In genomic region chr15:27660676-27661075, GRCh38 we compare ENCODE assay signal across 29 cellular contexts.
"Had no signal": no experiment of that assay in that cellular context is flagged by ENCODE, and none has a peak within 500 bp of the region (broad histone marks: within the 10 kb centered on the region; RNA-seq: fewer than 3 reads in every experiment).

No MANE protein-coding gene starts in this region.

- H3K9ac ChIP-seq: neural progenitor cell, parathyroid adenoma had no signal

- ATAC-seq: left cardiac atrium; left lung; mucosa of descending colon; natural killer cell treated with Interleukin-12 subunit alpha and Interleukin-12 subunit beta and Interleukin-15 and Interleukin-18, amount 100 ng/mL, for 72 hours; sciatic nerve; stimulated activated effector memory CD8-positive, alpha-beta T cell treated with anti-CD3 and anti-CD28 coated beads, Interleukin-12 subunit alpha, Interleukin-12 subunit beta, amount 100 ng/mL, for 72 hours; stimulated activated naive CD8-positive, alpha-beta T cell treated with anti-CD3 and anti-CD28 coated beads, Interleukin-15, Interleukin-2, amounts not matched to agents 100 U/mL and 50 U/mL, for 24 hours had no signal

- H3K36me3 Mint-ChIP-seq: mesothelial cell of epicardium; naive B cell; natural killer cell treated with Interleukin-12 subunit alpha and Interleukin-12 subunit beta and Interleukin-15 and Interleukin-18, amount 100 ng/mL, for 72 hours; neural progenitor cell; stimulated activated effector memory CD8-positive, alpha-beta T cell treated with anti-CD3 and anti-CD28 coated beads, Interleukin-12 subunit alpha, Interleukin-12 subunit beta, amount 100 ng/mL, for 72 hours had no signal

- FAIRE-seq: endothelial cell of umbilical vein, frontal cortex, keratinocyte, urothelium cell line had no signal

- H3K27ac Mint-ChIP-seq: dendritic cell treated with granulocyte-macrophage colony-stimulating factor and Interleukin-4, amounts not matched to agents 40 ng/mL and 50 ng/mL, for 4 days; mesothelial cell of epicardium; natural killer cell treated with Interleukin-12 subunit alpha and Interleukin-12 subunit beta and Interleukin-15 and Interleukin-18, amount 100 ng/mL, for 72 hours; neural progenitor cell; progenitor cell of endocrine pancreas; stimulated activated effector memory CD8-positive, alpha-beta T cell treated with anti-CD3 and anti-CD28 coated beads, Interleukin-12 subunit alpha, Interleukin-12 subunit beta, amount 100 ng/mL, for 72 hours had no signal

- H3K9me3 ChIP-seq: colonic mucosa, esophagus squamous epithelium, right atrium auricular region, testis, tibial artery had no signal

- DNase-seq: colonic mucosa; effector CD8-positive, alpha-beta T cell; esophagus squamous epithelium; head of caudate nucleus; left cardiac atrium; left lung; mesenchymal stem cell; mucosa of descending colon; naive B cell; stimulated activated CD4-positive, alpha-beta T cell treated with anti-CD3 and anti-CD28 coated beads, Interleukin-2, amount 100 ng/mL, for 24 hours; stimulated activated CD4-positive, alpha-beta T cell treated with anti-CD3 and anti-CD28 coated beads, Interleukin-4, amount 100 ng/mL, for 24 hours; stimulated activated naive CD8-positive, alpha-beta T cell treated with anti-CD3 and anti-CD28 coated beads, Interleukin-15, Interleukin-2, amounts not matched to agents 100 U/mL and 50 U/mL, for 24 hours; substantia nigra; testis; tibial artery; upper lobe of left lung had no signal

- H3K79me2 ChIP-seq: parathyroid adenoma had no signal

- H2AFZ ChIP-seq: neural progenitor cell, parathyroid adenoma had no signal

- H3K4me2 ChIP-seq: neural progenitor cell had no signal

- H3K4me3 Mint-ChIP-seq: dendritic cell treated with granulocyte-macrophage colony-stimulating factor and Interleukin-4, amounts not matched to agents 40 ng/mL and 50 ng/mL, for 4 days; mesothelial cell of epicardium; naive B cell; natural killer cell treated with Interleukin-12 subunit alpha and Interleukin-12 subunit beta and Interleukin-15 and Interleukin-18, amount 100 ng/mL, for 72 hours; neural progenitor cell; stimulated activated effector memory CD8-positive, alpha-beta T cell treated with anti-CD3 and anti-CD28 coated beads, Interleukin-12 subunit alpha, Interleukin-12 subunit beta, amount 100 ng/mL, for 72 hours had no signal

- H3K4me1 ChIP-seq: colonic mucosa, esophagus squamous epithelium, left lung, neural progenitor cell, parathyroid adenoma, right atrium auricular region, testis, tibial artery, upper lobe of left lung had no signal

- H3K4me1 Mint-ChIP-seq: naive B cell; neural progenitor cell; stimulated activated effector memory CD8-positive, alpha-beta T cell treated with anti-CD3 and anti-CD28 coated beads, Interleukin-12 subunit alpha, Interleukin-12 subunit beta, amount 100 ng/mL, for 72 hours had no signal

- H3K36me3 ChIP-seq: colonic mucosa, esophagus squamous epithelium, left lung, neural progenitor cell, right atrium auricular region, tibial artery, upper lobe of left lung had no signal

- H3K4me3 ChIP-seq: colonic mucosa, esophagus squamous epithelium, left lung, mucosa of descending colon, neural progenitor cell, right atrium auricular region, testis, tibial artery, upper lobe of left lung had no signal

- H3K27ac ChIP-seq: colonic mucosa, esophagus squamous epithelium, left lung, neural progenitor cell, parathyroid adenoma, right atrium auricular region, testis, tibial artery, upper lobe of left lung had no signal

- H3K27me3 Mint-ChIP-seq: dendritic cell treated with granulocyte-macrophage colony-stimulating factor and Interleukin-4, amounts not matched to agents 40 ng/mL and 50 ng/mL, for 4 days; naive B cell; natural killer cell treated with Interleukin-12 subunit alpha and Interleukin-12 subunit beta and Interleukin-15 and Interleukin-18, amount 100 ng/mL, for 72 hours; progenitor cell of endocrine pancreas had no signal

- H3K27me3 ChIP-seq: colonic mucosa, esophagus squamous epithelium, left lung, neural progenitor cell, right atrium auricular region, testis, tibial artery, upper lobe of left lung had no signal
